Comparison of ENCODE assay signal across 13 cellular contexts in genomic region chr13:24233351-24233901, GRCh38.
A peak's percentile ranks its signal among the peaks of the same experiment; 100 is the strongest.
DNase-seq lines count a peak whose midpoint lies in the region; ATAC-seq, FAIRE-seq and TF ChIP-seq lines count a peak whose summit lies in the region.
"Had no signal": no experiment of that assay in that cellular context is flagged by ENCODE, and none has a peak within 500 bp of the region (broad histone marks: within the 10 kb centered on the region; RNA-seq: fewer than 3 reads in every experiment).

No MANE protein-coding gene starts in this region.

- peak overlapping the region; percentile 43 for H3K4me3 ChIP-seq in CD4-positive, CD25-positive, alpha-beta regulatory T cell (ENCODE audit: low read depth, low read length)
- peak overlapping the region; percentile 27 to 52; a peak in 3 of 4 replicates for H3K4me3 ChIP-seq in SK-N-SH (ENCODE audit: low read depth in 2 of 2, low read length in 1 of 2)
- H3K4me3 ChIP-seq in endothelial cell of umbilical vein (replicated peaks in 1 of 3; ENCODE audit: insufficient read depth in 1 of 3, low read depth in 1 of 3, low read length in 3 of 3) = no peak overlapping the region
- no peak overlapping the region for H3K4me3 ChIP-seq in CD8-positive, alpha-beta T cell (ENCODE audit: low read depth, low read length)
- H3K4me3 ChIP-seq: testis had no signal

- H3K27me3 Mint-ChIP-seq in CD4-positive, CD25-positive, alpha-beta regulatory T cell = no peaks in the 10 kb centered on the region
- no peaks in the 10 kb centered on the region for H3K27me3 Mint-ChIP-seq in CD8-positive, alpha-beta T cell (ENCODE audit: low read depth)
- H3K27me3 Mint-ChIP-seq: natural killer cell treated with Interleukin-12 subunit alpha and Interleukin-12 subunit beta and Interleukin-15 and Interleukin-18, amount 100 ng/mL, for 72 hours had no signal

- H3K4me3 Mint-ChIP-seq in CD4-positive, CD25-positive, alpha-beta regulatory T cell = peak overlapping the region in 2 of 4 donors; percentile 38 to 41
- H3K4me3 Mint-ChIP-seq in CD8-positive, alpha-beta T cell = no peak overlapping the region
- H3K4me3 Mint-ChIP-seq: natural killer cell treated with Interleukin-12 subunit alpha and Interleukin-12 subunit beta and Interleukin-15 and Interleukin-18, amount 100 ng/mL, for 72 hours had no signal

- no peaks in the 10 kb centered on the region for H3K9me3 Mint-ChIP-seq in CD4-positive, CD25-positive, alpha-beta regulatory T cell
- H3K9me3 Mint-ChIP-seq in CD8-positive, alpha-beta T cell = no peaks in the 10 kb centered on the region
- H3K9me3 Mint-ChIP-seq: natural killer cell treated with Interleukin-12 subunit alpha and Interleukin-12 subunit beta and Interleukin-15 and Interleukin-18, amount 100 ng/mL, for 72 hours had no signal

- TF ChIP-seq CTCF in SK-N-SH (IDR thresholded peaks at IDR 0.05) (no peak), endothelial cell of umbilical vein (IDR thresholded peaks at IDR 0.05; ENCODE audit: extremely low read depth in 1 of 2, insufficient read depth in 1 of 2, low read depth in 1 of 2, low read length in 2 of 2) (no peak)
- TF ChIP-seq CTCF in CD8-positive, alpha-beta T cell (IDR thresholded peaks at IDR 0.05) = no peak

- BruUV-seq in endothelial cell of umbilical vein (replicated peaks; lab: Mats Ljungman, UMichigan) = no TSS peak

- H3K36me3 ChIP-seq in CD4-positive, CD25-positive, alpha-beta regulatory T cell (ENCODE audit: control insufficient read depth, insufficient read depth, low read length) = no peaks in the 10 kb centered on the region
- H3K36me3 ChIP-seq in SK-N-SH (replicated peaks in 1 of 2; ENCODE audit: control insufficient read depth in 1 of 2, insufficient read depth in 2 of 2, low read length in 1 of 2) (no peaks in the 10 kb centered on the region), endothelial cell of umbilical vein (ENCODE audit: control insufficient read depth in 2 of 2, extremely low read depth in 1 of 2, insufficient read depth in 2 of 2, low read length in 2 of 2) (no peaks in the 10 kb centered on the region)
- no peaks in the 10 kb centered on the region for H3K36me3 ChIP-seq in CD8-positive, alpha-beta T cell (ENCODE audit: insufficient read depth, low read length)

- peak overlapping the region in 2 of 3 donors; percentile 46 to 67 for H3K27ac Mint-ChIP-seq in CD4-positive, CD25-positive, alpha-beta regulatory T cell
- no peak overlapping the region for H3K27ac Mint-ChIP-seq in CD8-positive, alpha-beta T cell

- peak; percentile 75 for FAIRE-seq in endothelial cell of umbilical vein (lab: Jason Lieb, UNC)

- no peaks in the 10 kb centered on the region for H3K9me1 ChIP-seq in endothelial cell of umbilical vein (replicated peaks; ENCODE audit: control insufficient read depth, extremely low read depth, insufficient read depth, low read length)

- DNase-seq in CD4-positive, CD25-positive, alpha-beta regulatory T cell = no peak
- no peak for DNase-seq in SK-N-SH
- peak; percentile 37 for DNase-seq in endothelial cell of umbilical vein (ENCODE audit: low read depth, low spot score)
- peak; percentile 44 for DNase-seq in renal cortical epithelial cell (ENCODE audit: low read depth)
- no peak for DNase-seq in retina
- no peak for DNase-seq in OCI-M1 (lab: John Stamatoyannopoulos, UW)
- no peak for DNase-seq in CD8-positive, alpha-beta T cell
- DNase-seq in NCI-H345 treated with DMSO at 0.1 percent for 48 hours (lab: John Stamatoyannopoulos, UW; ENCODE audit: unreplicated experiment) = no peak
- DNase-seq: Kasumi-1; NCI-H526 treated with DMSO at 0.1 percent for 48 hours; stimulated activated CD4-positive, alpha-beta T cell treated with anti-CD3 and anti-CD28 coated beads, Interleukin-4, amount 100 ng/mL, for 24 hours; testis had no signal

- no peaks in the 10 kb centered on the region for H3K27me3 ChIP-seq in CD4-positive, CD25-positive, alpha-beta regulatory T cell (ENCODE audit: control insufficient read depth, insufficient read depth, low read length)
- no peaks in the 10 kb centered on the region for H3K27me3 ChIP-seq in SK-N-SH (ENCODE audit: insufficient read depth)
- H3K27me3 ChIP-seq in endothelial cell of umbilical vein (ENCODE audit: control insufficient read depth in 2 of 2, insufficient read depth in 2 of 2, low read length in 2 of 2) = no peaks in the 10 kb centered on the region
- H3K27me3 ChIP-seq in CD8-positive, alpha-beta T cell (ENCODE audit: insufficient read depth, low read length) = no peaks in the 10 kb centered on the region
- H3K27me3 ChIP-seq: testis had no signal

- H3K4me1 ChIP-seq in CD4-positive, CD25-positive, alpha-beta regulatory T cell (ENCODE audit: control insufficient read depth, insufficient read depth, low read length, poor library complexity, severe bottlenecking) = peaks cover 5% of the 10 kb centered on the region
- H3K4me1 ChIP-seq in SK-N-SH (ENCODE audit: control insufficient read depth in 1 of 2, insufficient read depth in 2 of 2, low read depth in 1 of 2, low read length in 1 of 2) = peaks cover 0 to 5% of the 10 kb centered on the region in 2 experiments; a peak in 2 of 4 replicates
- H3K4me1 ChIP-seq in endothelial cell of umbilical vein (ENCODE audit: control insufficient read depth, extremely low read depth, insufficient read depth, low read length) = peaks cover 5% of the 10 kb centered on the region
- H3K4me1 ChIP-seq in CD8-positive, alpha-beta T cell (ENCODE audit: insufficient read depth, low read length) = peaks cover 9% of the 10 kb centered on the region

- peaks cover 0 to 39% (median 18%) of the 10 kb centered on the region in 4 donors for H3K4me1 Mint-ChIP-seq in CD4-positive, CD25-positive, alpha-beta regulatory T cell
- peaks cover 35% of the 10 kb centered on the region for H3K4me1 Mint-ChIP-seq in CD8-positive, alpha-beta T cell (ENCODE audit: low read depth)

- peaks cover 14% of the 10 kb centered on the region for H3F3A ChIP-seq in SK-N-SH (replicated peaks; ENCODE audit: insufficient read depth)

- H3K79me2 ChIP-seq in SK-N-SH (ENCODE audit: insufficient read depth) (no peaks in the 10 kb centered on the region), endothelial cell of umbilical vein (ENCODE audit: control insufficient read depth, insufficient read depth, low read length) (no peaks in the 10 kb centered on the region)

- peak overlapping the region; percentile 48; the same call in 1 of the 2 replicates for H3K9ac ChIP-seq in SK-N-SH
- H3K9ac ChIP-seq in endothelial cell of umbilical vein (replicated peaks; ENCODE audit: extremely low read depth, insufficient read depth, low read length) = no peak overlapping the region

- no peak for TF ChIP-seq EP300 in SK-N-SH (IDR thresholded peaks at IDR 0.05; ENCODE audit: borderline replicate concordance in 1 of 2, low read depth in 1 of 2, low read length in 1 of 2)

- H3K27ac ChIP-seq in CD4-positive, CD25-positive, alpha-beta regulatory T cell (ENCODE audit: insufficient read depth, low read length, poor library complexity, severe bottlenecking) = no peak overlapping the region
- H3K27ac ChIP-seq in SK-N-SH (ENCODE audit: low read depth in 2 of 2, low read length in 1 of 2) = peak overlapping the region in 1 of 2 experiments; percentile 75; a peak in 1 of 4 replicates
- H3K27ac ChIP-seq in endothelial cell of umbilical vein (ENCODE audit: insufficient read depth, low read depth, low read length) = no peak overlapping the region
- H3K27ac ChIP-seq in CD8-positive, alpha-beta T cell (ENCODE audit: low read depth, low read length) = no peak overlapping the region
- H3K27ac ChIP-seq: testis had no signal

- no peak for TF ChIP-seq RAD21 in SK-N-SH (IDR thresholded peaks at IDR 0.05; ENCODE audit: low read length)

- no peaks in the 10 kb centered on the region for H3K9me3 ChIP-seq in CD4-positive, CD25-positive, alpha-beta regulatory T cell (ENCODE audit: control insufficient read depth in 2 of 2, low read length in 2 of 2)
- H3K9me3 ChIP-seq in SK-N-SH (no peaks in the 10 kb centered on the region), endothelial cell of umbilical vein (replicated peaks; ENCODE audit: control insufficient read depth, insufficient read depth, low read length) (no peaks in the 10 kb centered on the region)
- H3K9me3 ChIP-seq in CD8-positive, alpha-beta T cell (ENCODE audit: low read length) = no peaks in the 10 kb centered on the region
- H3K9me3 ChIP-seq: testis had no signal

- CTCF ChIA-PET in SK-N-SH (lab: Yijun Ruan, JAX) (interaction anchor here (0.7 to 5.0 kb wide), 5 partner anchors 9 to 214 kb away, joined by 3 to 19 read pairs (median 3); no protein-coding TSS in a partner anchor), endothelial cell of umbilical vein (lab: Charles Lee) (interaction anchor here (0.7 to 2.0 kb wide), 6 partner anchors 14 to 312 kb away, joined by 3 to 5 read pairs (median 3); no protein-coding TSS in a partner anchor)
- CTCF ChIA-PET in CD8-positive, alpha-beta T cell (lab: Charles Lee) = interaction anchor here (0.9 to 7.1 kb wide), 3 partner anchors 10 to 214 kb away, joined by 3 to 49 read pairs (median 4); no protein-coding TSS in a partner anchor

- H3K9me2 ChIP-seq in SK-N-SH = no peaks in the 10 kb centered on the region

- H3K36me3 Mint-ChIP-seq in CD4-positive, CD25-positive, alpha-beta regulatory T cell = no peaks in the 10 kb centered on the region
- no peaks in the 10 kb centered on the region for H3K36me3 Mint-ChIP-seq in CD8-positive, alpha-beta T cell
- H3K36me3 Mint-ChIP-seq: natural killer cell treated with Interleukin-12 subunit alpha and Interleukin-12 subunit beta and Interleukin-15 and Interleukin-18, amount 100 ng/mL, for 72 hours had no signal

- H2AFZ ChIP-seq in SK-N-SH (ENCODE audit: low read depth) = peak overlapping the region; percentile 52; the same call in 1 of the 2 replicates
- H2AFZ ChIP-seq in endothelial cell of umbilical vein (ENCODE audit: low read depth, low read length) = no peak overlapping the region

- 12% methylated on average over 4 of the region's 4 CpGs for WGBS in SK-N-SH (ENCODE audit: low lambda C conversion rate)

- no peak for ATAC-seq in CD4-positive, CD25-positive, alpha-beta regulatory T cell (ENCODE audit: low read depth in 2 of 2)
- no peak for ATAC-seq in CD8-positive, alpha-beta T cell
- ATAC-seq: natural killer cell treated with Interleukin-12 subunit alpha and Interleukin-12 subunit beta and Interleukin-15 and Interleukin-18, amount 100 ng/mL, for 72 hours had no signal

- dilution Hi-C loops in endothelial cell of umbilical vein (cut with MboI; ENCODE audit: extremely low pct_ligation_motif_present, low sequenced_read_pairs) = no loop called here

- POLR2A ChIA-PET in SK-N-SH (lab: Yijun Ruan, JAX) = no interaction called here
- POLR2A ChIA-PET in endothelial cell of umbilical vein (lab: Charles Lee) = no interaction called here
- POLR2A ChIA-PET in CD8-positive, alpha-beta T cell (lab: Charles Lee) = no interaction called here

- intact Hi-C loops in endothelial cell of umbilical vein (cut with micrococcal nuclease) = no loop called here
- intact Hi-C loops in CD8-positive, alpha-beta T cell (cut with DNase I, micrococcal nuclease) = loop anchor here in 1 of 2 experiments (5.0 kb wide), 1 partner anchor 856 kb away; no protein-coding TSS in a partner anchor

- TF ChIP-seq POLR2A in endothelial cell of umbilical vein (IDR thresholded peaks at IDR 0.05; ENCODE audit: low read depth, low read length) = no peak

- peak overlapping the region; percentile 68 for H3K4me2 ChIP-seq in SK-N-SH
- H3K4me2 ChIP-seq in endothelial cell of umbilical vein (ENCODE audit: insufficient read depth, low read length) = peak overlapping the region; percentile 55

- no peaks in the 10 kb centered on the region for H4K20me1 ChIP-seq in SK-N-SH (ENCODE audit: insufficient read depth)
- no peaks in the 10 kb centered on the region for H4K20me1 ChIP-seq in endothelial cell of umbilical vein (replicated peaks; ENCODE audit: control insufficient read depth, extremely low read depth, insufficient read depth, low read length)

Comparison
In these comparisons a context has a peak if more than half of its experiments do, and no peak if none do; other contexts are left out.
1. DNase-seq: peak in endothelial cell of umbilical vein (single experiment) and renal cortical epithelial cell (single experiment); none in CD4-positive, CD25-positive, alpha-beta regulatory T cell (0 of 3), SK-N-SH (single experiment), retina (single experiment), OCI-M1 (single experiment), CD8-positive, alpha-beta T cell (0 of 7) and NCI-H345 treated with DMSO at 0.1 percent for 48 hours (single experiment).
2. H3K4me3 ChIP-seq: peak in CD4-positive, CD25-positive, alpha-beta regulatory T cell (single experiment) and SK-N-SH (2 of 2); none in endothelial cell of umbilical vein (0 of 3) and CD8-positive, alpha-beta T cell (single experiment).